In the genomic region with DNA sequence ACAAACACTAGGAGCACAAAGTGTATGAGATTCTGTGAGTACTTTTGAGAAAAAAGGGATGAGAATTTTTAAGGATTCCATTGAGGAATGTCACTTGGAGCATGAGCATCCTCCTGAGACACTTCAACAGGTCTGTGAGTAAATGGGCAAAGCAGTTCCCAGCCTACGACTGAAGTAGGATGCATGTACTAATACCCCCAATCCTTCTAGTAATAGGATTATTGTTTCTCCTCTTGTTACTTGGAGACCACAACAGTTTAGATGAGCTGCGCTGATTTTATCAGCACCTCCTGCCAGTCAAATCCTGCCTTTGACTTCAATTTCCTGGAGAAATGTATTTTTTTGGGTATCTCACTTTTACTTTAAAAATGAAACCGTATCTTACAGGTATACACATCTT, we compare ENCODE assay signal across 1 cellular context.
TF ChIP-seq lines count a peak whose summit lies in the region.

No MANE protein-coding gene starts in this region.

TF ChIP-seq in IMR-90, 13 proteins besides CTCF, POLR2A, EP300 and RAD21 (continued from another document):
- TF ChIP-seq FOS (IDR thresholded peaks at IDR 0.05; ENCODE audit: low read depth, low read length) = no peak
